10 cellular contexts compared by ENCODE assay signal in genomic region chr22:20965104-20965887, GRCh38. TPM values are rescaled to one million over a fixed set of nuclear protein-coding genes. Genes with fewer than 3 reads are reported as not detected.
DNase-seq lines count a peak whose midpoint lies in the region; ATAC-seq and TF ChIP-seq lines count a peak whose summit lies in the region.
"Had no signal": no experiment of that assay in that cellular context is flagged by ENCODE, and none has a peak within 500 bp of the region (broad histone marks: within the 10 kb centered on the region; RNA-seq: fewer than 3 reads in every experiment).

No MANE protein-coding gene starts in this region.

- ATAC-seq in GM21619 (IDR thresholded peaks at IDR 0.05; ENCODE audit: unreplicated experiment) = no peak

- H3K27me3 Mint-ChIP-seq in osteocyte (ENCODE audit: unreplicated experiment) = no peaks in the 10 kb centered on the region

- H3K4me3 Mint-ChIP-seq in osteocyte (ENCODE audit: unreplicated experiment) = peak overlapping the region; percentile 57

- CTCF ChIA-PET in GM10248 (lab: Yijun Ruan, JAX) = interaction anchor here (1.3 to 2.4 kb wide), 2 partner anchors 16 to 79 kb away, joined by 3 to 11 read pairs; partner anchors contain the start of gene LZTR1

- POLR2A ChIA-PET in GM10248 (lab: Yijun Ruan, JAX) = no interaction called here

- H3K27ac ChIP-seq in OCI-LY3 (ENCODE audit: low read length) = no peak overlapping the region

- peaks cover 12% of the 10 kb centered on the region for H3K4me1 Mint-ChIP-seq in osteocyte (ENCODE audit: unreplicated experiment)

- peak overlapping the region; percentile 96 for H3K4me2 ChIP-seq in OCI-LY3 (ENCODE audit: low read length)

- H3K4me3 ChIP-seq in OCI-LY3 (ENCODE audit: low read length) (peak overlapping the region; percentile 78), fibroblast of the aortic adventitia (ENCODE audit: low read depth, low read length) (peak overlapping the region; percentile 33)

- DNase-seq in AG20443 (ENCODE audit: low spot score) = peak; percentile 45
- no peak for DNase-seq in fibroblast of the aortic adventitia (ENCODE audit: low read depth)
- DNase-seq in osteocyte (ENCODE audit: extremely low spot score, unreplicated experiment) = no peak
- DNase-seq in GM10248 (ENCODE audit: extremely low spot score) = no peak
- no peak for DNase-seq in Ammon's horn (ENCODE audit: low spot score)
- DNase-seq in COR-L47 (lab: John Stamatoyannopoulos, UW) = no peak
- DNase-seq: kidney had no signal

- H3K4me1 ChIP-seq in OCI-LY3 (ENCODE audit: low read length) = peaks cover 15% of the 10 kb centered on the region

- H4K20me1 ChIP-seq in OCI-LY3 (ENCODE audit: insufficient read depth, low read length) = no peaks in the 10 kb centered on the region

- no peaks in the 10 kb centered on the region for H3K36me3 Mint-ChIP-seq in osteocyte (ENCODE audit: unreplicated experiment)
- H3K36me3 Mint-ChIP-seq: activated naive CD4-positive, alpha-beta T cell treated with anti-CD3 and anti-CD28 coated beads, Interleukin-2, amount 50 U/mL, for 72 hours had no signal

- H2AFZ ChIP-seq in OCI-LY3 (ENCODE audit: low read depth, low read length) = no peak overlapping the region; the same call in 1 of the 2 replicates

- TF ChIP-seq CTCF in OCI-LY3 (IDR thresholded peaks at IDR 0.05; ENCODE audit: low read depth, low read length) = no peak
- no peak for TF ChIP-seq CTCF in fibroblast of the aortic adventitia (IDR thresholded peaks at IDR 0.05; ENCODE audit: insufficient read depth, low read length)
- no peak for TF ChIP-seq CTCF in osteocyte (IDR thresholded peaks at IDR 0.05)
- no peak for TF ChIP-seq CTCF in GM10248 (IDR thresholded peaks at IDR 0.05; ENCODE audit: control extremely low read depth, extremely low read depth, low read depth, missing control alignments)

- no peaks in the 10 kb centered on the region for H3K79me2 ChIP-seq in OCI-LY3 (ENCODE audit: low read length)

- no peaks in the 10 kb centered on the region for H3K36me3 ChIP-seq in OCI-LY3 (replicated peaks; ENCODE audit: low read depth, low read length)

- H3K9me3 Mint-ChIP-seq in osteocyte (ENCODE audit: unreplicated experiment) = no peaks in the 10 kb centered on the region
- H3K9me3 Mint-ChIP-seq: activated naive CD4-positive, alpha-beta T cell treated with anti-CD3 and anti-CD28 coated beads, Interleukin-2, amount 50 U/mL, for 72 hours had no signal

- no peak overlapping the region for H3K27ac Mint-ChIP-seq in osteocyte (ENCODE audit: unreplicated experiment)

- H3K9ac ChIP-seq in OCI-LY3 (ENCODE audit: low read length) = peak overlapping the region; percentile 38; the same call in 1 of the 2 replicates

- peaks cover 20% of the 10 kb centered on the region for H3K27me3 ChIP-seq in OCI-LY3 (ENCODE audit: low read depth, low read length)

- H3K9me3 ChIP-seq in OCI-LY3 (ENCODE audit: insufficient read depth, low read length) = no peaks in the 10 kb centered on the region

RNA-seq across cellular contexts. Expression of gene AIFM3, which starts 1.8 kb away (rescaled TPM):
- total RNA-seq in fibroblast of the aortic adventitia (ENCODE audit: low replicate concordance) (0.45 and 1.7 TPM in 2 replicates), osteocyte (0.65 and 0.99 TPM in 2 replicates)

RNA-seq across cellular contexts. Expression of gene LZTR1, which starts 16.8 kb away (rescaled TPM):
- total RNA-seq in fibroblast of the aortic adventitia (ENCODE audit: low replicate concordance) = 27.2 and 53.5 TPM in 2 replicates
- 89.4 and 91.5 TPM in 2 replicates for total RNA-seq in osteocyte

RNA-seq across cellular contexts. Expression of gene THAP7, which starts 36.6 kb away (rescaled TPM):
- total RNA-seq in fibroblast of the aortic adventitia (ENCODE audit: low replicate concordance) = 20.0 and 21.8 TPM in 2 replicates
- total RNA-seq in osteocyte = 24.8 and 27.0 TPM in 2 replicates

RNA-seq across cellular contexts. Expression of gene CRKL, which starts 48.1 kb away (rescaled TPM):
- total RNA-seq in fibroblast of the aortic adventitia (ENCODE audit: low replicate concordance) (35.0 and 44.7 TPM in 2 replicates), osteocyte (56.0 and 58.8 TPM in 2 replicates)

RNA-seq across cellular contexts. Expression of gene P2RX6, which starts 49.7 kb away (rescaled TPM):
- total RNA-seq in fibroblast of the aortic adventitia (ENCODE audit: low replicate concordance) (0.63 and 5.9 TPM in 2 replicates), osteocyte (2.6 and 3.5 TPM in 2 replicates)
